ENCODE assay signal across 8 cellular contexts in genomic region chr7:150448789-150449147, GRCh38. TPM values are rescaled to one million over a fixed set of nuclear protein-coding genes. Genes with fewer than 3 reads are reported as not detected.
DNase-seq lines count a peak whose midpoint lies in the region; ATAC-seq and TF ChIP-seq lines count a peak whose summit lies in the region.

No MANE protein-coding gene starts in this region.

- H3K36me3 Mint-ChIP-seq in type B pancreatic cell, result no peaks in the 10 kb centered on the region

- H3K4me3 Mint-ChIP-seq in type B pancreatic cell, result no peak overlapping the region

- peak; percentile 61 for ATAC-seq in GM21529 (IDR thresholded peaks at IDR 0.05; ENCODE audit: unreplicated experiment)

- no peaks in the 10 kb centered on the region for H3K9me3 Mint-ChIP-seq in type B pancreatic cell

- peak; percentile 91 for TF ChIP-seq CTCF in LNCaP clone FGC (IDR thresholded peaks at IDR 0.05; ENCODE audit: control insufficient read depth, extremely low read depth, insufficient read depth)
- peak; percentile 95 for TF ChIP-seq CTCF in type B pancreatic cell (conservative IDR thresholded peaks at IDR 0.05)

- H3K4me1 Mint-ChIP-seq in type B pancreatic cell (ENCODE audit: unreplicated experiment), result peaks cover 6% of the 10 kb centered on the region

- peak; percentile 48 for DNase-seq in DMS 273 treated with DMSO at 0.1 percent for 48 hours (lab: John Stamatoyannopoulos, UW)
- peak; percentile 17 for DNase-seq in LNCaP clone FGC (ENCODE audit: low read depth)
- DNase-seq in SHP77 (lab: John Stamatoyannopoulos, UW), result peak; percentile 47 to 66
- DNase-seq in activated gamma-delta T cell treated with anti-CD3 and anti-CD28 coated beads, Interleukin-2, amount 50 U/mL, for 16 hours (ENCODE audit: low read depth), result peak; percentile 82
- peak; percentile 59 for DNase-seq in globus pallidus (ENCODE audit: low spot score)
- peak; percentile 62 to 97 (median 76) for DNase-seq in posterior cingulate gyrus
- peak; percentile 80 for DNase-seq in type B pancreatic cell (ENCODE audit: extremely low spot score, unreplicated experiment)

- no peak overlapping the region for H3K4me3 ChIP-seq in LNCaP clone FGC (ENCODE audit: low read depth, low read length)

- no peak overlapping the region for H3K27ac Mint-ChIP-seq in type B pancreatic cell

- H3K27me3 Mint-ChIP-seq in type B pancreatic cell, result peaks cover 26% of the 10 kb centered on the region

- intact Hi-C loops in posterior cingulate gyrus (cut with DNase I), result loop anchor here (1.0 kb wide), 1 partner anchor 308 kb away; no protein-coding TSS in a partner anchor

RNA-seq across cellular contexts. Expression of gene GIMAP8, which starts 1.7 kb away (rescaled TPM):
- total RNA-seq in type B pancreatic cell (ENCODE audit: low replicate concordance), result not detected in 2 replicates

Comparison
In these comparisons a context has a peak if more than half of its experiments do, and no peak if none do; other contexts are left out.
1. DNase-seq: peak in every context shown above with its lines; median percentile 82 in activated gamma-delta T cell treated with anti-CD3 and anti-CD28 coated beads, Interleukin-2, amount 50 U/mL, for 16 hours; 80 in type B pancreatic cell; 76 in posterior cingulate gyrus; 59 in globus pallidus; 56 in SHP77; 48 in DMS 273 treated with DMSO at 0.1 percent for 48 hours; 17 in LNCaP clone FGC.